In the genomic region with DNA sequence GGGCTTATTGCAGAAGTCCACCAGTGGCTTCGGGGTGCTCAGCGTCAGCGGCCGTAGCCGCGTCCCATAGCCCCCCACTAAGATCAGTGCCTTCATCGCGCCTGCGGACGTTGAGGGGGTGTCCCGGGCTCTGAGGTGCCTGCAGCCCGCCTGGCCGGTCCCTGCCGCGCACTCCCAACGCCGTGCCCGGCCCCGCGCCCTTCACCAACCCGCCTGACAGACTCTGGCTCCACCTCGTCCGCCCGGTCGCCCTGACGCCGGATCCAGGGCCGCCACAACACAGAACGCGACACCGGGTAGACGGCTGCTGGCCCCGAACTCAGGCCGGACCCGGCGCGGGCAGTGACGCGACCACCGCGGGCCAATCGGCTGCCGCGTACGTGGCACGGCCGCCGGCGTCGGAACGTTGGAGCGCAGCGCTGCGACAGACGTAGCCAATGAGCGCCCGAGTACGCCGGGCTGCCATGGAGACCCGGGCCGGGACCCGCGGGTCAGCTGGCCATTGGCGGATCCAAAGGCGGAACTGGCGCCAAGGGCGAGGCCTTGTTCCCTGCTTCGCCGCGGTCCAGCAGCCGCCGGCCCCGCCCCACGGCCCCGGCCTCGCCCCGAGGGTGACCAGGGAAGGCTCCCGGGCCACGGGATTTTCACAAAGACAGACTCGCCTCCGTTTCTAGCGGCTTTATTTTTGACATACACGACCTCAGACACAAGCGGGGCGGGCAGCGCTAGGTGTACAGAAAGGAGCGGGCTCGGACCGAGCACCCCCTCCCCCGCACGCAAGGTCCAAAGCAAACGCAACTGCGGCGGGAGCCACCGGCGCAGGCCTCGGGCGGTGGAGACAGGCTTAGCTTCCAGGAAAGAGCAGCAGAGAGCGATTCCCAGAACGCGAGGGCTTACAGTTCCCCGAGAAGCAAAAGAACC, we compare ENCODE assay signal across 8 cellular contexts. TPM values are rescaled to one million over a fixed set of nuclear protein-coding genes. Genes with fewer than 3 reads are reported as not detected.
A peak's percentile ranks its signal among the peaks of the same experiment; 100 is the strongest.
DNase-seq lines count a peak whose midpoint lies in the region; ATAC-seq, FAIRE-seq and TF ChIP-seq lines count a peak whose summit lies in the region.

A gene (minus strand): TSS at position 321 of the 921 bp plus-strand sequence. CDS start 225 bp downstream, at position 96.

- H3K9me3 ChIP-seq in mammary epithelial cell (replicated peaks; ENCODE audit: insufficient read depth, low read length) (no peaks in the 10 kb centered on the region), small intestine (ENCODE audit: control insufficient read depth, low read depth) (no peaks in the 10 kb centered on the region)

- no peaks in the 10 kb centered on the region for H3K27me3 ChIP-seq in mammary epithelial cell (ENCODE audit: insufficient read depth, low read length)
- H3K27me3 ChIP-seq in small intestine (ENCODE audit: control insufficient read depth in 2 of 2, insufficient read depth in 2 of 2, low read length in 2 of 2) = no peaks in the 10 kb centered on the region

- FAIRE-seq in small intestine (lab: Jason Lieb, UNC) = no peak

- H3K27ac ChIP-seq in mammary epithelial cell (ENCODE audit: insufficient read depth, low read depth, low read length) (peak within 1 kb of the TSS; percentile 92), small intestine (ENCODE audit: low read depth in 1 of 2, low read length in 1 of 2) (peak within 1 kb of the TSS; percentile 99)

- dilution Hi-C loops in mammary epithelial cell (cut with HindIII; ENCODE audit: low sequenced_read_pairs) = no loop called here

- peak; percentile 75 for ATAC-seq in HG03175 (IDR thresholded peaks at IDR 0.05; ENCODE audit: unreplicated experiment)

- H4K20me1 ChIP-seq in mammary epithelial cell (ENCODE audit: insufficient read depth, low read length) = peaks cover under 1% of the 10 kb centered on the region

- H2AFZ ChIP-seq in mammary epithelial cell (ENCODE audit: low read depth, low read length) = peak within 1 kb of the TSS; percentile 76

- WGBS in mammary epithelial cell (ENCODE audit: low coverage, missing lambda C conversion rate) = 2% methylated on average over 35 of the region's 102 CpGs
- 0 to 1% (median 1%) methylated on average over 95 to 102 of the region's 102 CpGs for WGBS in small intestine, 3 donors

- peak; percentile 83 for TF ChIP-seq POLR2A in GM18951 (IDR thresholded peaks at IDR 0.05; ENCODE audit: extremely low read depth, insufficient read depth, insufficient read length)

- peaks cover 22% of the 10 kb centered on the region for H3K79me2 ChIP-seq in mammary epithelial cell (ENCODE audit: insufficient read depth, low read length)

- peak; percentile 99 for DNase-seq in AG08396 (ENCODE audit: low spot score)
- DNase-seq in NCI-H226 = peak; percentile 98
- DNase-seq in mammary epithelial cell = peak; percentile 97
- peak; percentile 98 for DNase-seq in iPS-NIHi11 (ENCODE audit: low spot score)
- peak; percentile 98 for DNase-seq in small intestine

- BruUV-seq in mammary epithelial cell (replicated peaks; lab: Mats Ljungman, UMichigan) = TSS peak; percentile 46

- peaks cover 25% of the 10 kb centered on the region for H3K4me1 ChIP-seq in mammary epithelial cell (ENCODE audit: insufficient read depth, low read length)
- H3K4me1 ChIP-seq in small intestine (ENCODE audit: control insufficient read depth in 2 of 2, insufficient read depth in 1 of 2, low read depth in 1 of 2, low read length in 1 of 2) = no peaks in the 10 kb centered on the region

- TF ChIP-seq CTCF in WI38 (IDR thresholded peaks at IDR 0.05; ENCODE audit: low read depth, low read length) = no peak
- TF ChIP-seq CTCF in mammary epithelial cell (conservative IDR thresholded peaks at IDR 0.05 in 1 of 2, IDR thresholded peaks at IDR 0.05 in 1 of 2; ENCODE audit: extremely low read depth in 1 of 2, insufficient read depth in 1 of 2, low read depth in 1 of 2, low read length in 2 of 2) = no peak

- H3K4me2 ChIP-seq in mammary epithelial cell (ENCODE audit: insufficient read depth, low read depth, low read length) = peak within 1 kb of the TSS; percentile 99

- in situ Hi-C loops in GM18951 (cut with MboI; ENCODE audit: low sequenced_read_pairs, unreplicated experiment) = no loop called here
- in situ Hi-C loops in mammary epithelial cell (cut with MboI; ENCODE audit: low sequenced_read_pairs in 2 of 2) = no loop called here

- peaks cover 6% of the 10 kb centered on the region for H3K36me3 ChIP-seq in mammary epithelial cell (ENCODE audit: insufficient read depth, low read length)
- peaks cover 0 to 4% of the 10 kb centered on the region in 2 donors for H3K36me3 ChIP-seq in small intestine (ENCODE audit: control insufficient read depth in 2 of 2, insufficient read depth in 2 of 2, low read length in 2 of 2)

- intact Hi-C loops in mammary epithelial cell (cut with micrococcal nuclease) = loop anchor here (5.0 kb wide), 1 partner anchor 183 kb away; no protein-coding TSS in a partner anchor

- peak within 1 kb of the TSS; percentile 98 for H3K4me3 ChIP-seq in WI38 (ENCODE audit: low read depth, low read length)
- H3K4me3 ChIP-seq in mammary epithelial cell (replicated peaks in 1 of 3; ENCODE audit: insufficient read depth in 1 of 3, low read depth in 2 of 3, low read length in 3 of 3) = peak within 1 kb of the TSS; percentile 51 to 85 (median 84)
- H3K4me3 ChIP-seq in small intestine (ENCODE audit: low read depth in 1 of 2, low read length in 2 of 2) = peak within 1 kb of the TSS; percentile 86 to 98

- CTCF ChIA-PET in mammary epithelial cell (lab: Charles Lee; ENCODE audit: low non-redundant PET) = no interaction called here

- peak within 1 kb of the TSS; percentile 87 for H3K9ac ChIP-seq in mammary epithelial cell (ENCODE audit: insufficient read depth, low read length)

RNA-seq across cellular contexts. Expression of the gene that starts here (rescaled TPM):
- total RNA-seq in mammary epithelial cell = 10 to 100 TPM; 19.2 to 38.4 TPM
- polyA plus RNA-seq in mammary epithelial cell (40.7 TPM), small intestine (10 to 100 TPM; 18.1 to 47.1 (median 22.4) TPM)
- polyA minus RNA-seq in mammary epithelial cell = 48.7 TPM

Comparison
In these comparisons a context has a peak if more than half of its experiments do, and no peak if none do; other contexts are left out.
1. Peak in every context shown above with its lines: DNase-seq, ATAC-seq, H3K4me3 ChIP-seq and H3K27ac ChIP-seq.